Comparison of ENCODE assay signal across 13 cellular contexts in genomic region chr4:182179105-182179504, GRCh38.
DNase-seq lines count a peak whose midpoint lies in the region; ATAC-seq and TF ChIP-seq lines count a peak whose summit lies in the region.
"Had no signal": no experiment of that assay in that cellular context is flagged by ENCODE, and none has a peak within 500 bp of the region (broad histone marks: within the 10 kb centered on the region; RNA-seq: fewer than 3 reads in every experiment).

No MANE protein-coding gene starts in this region.

- in situ Hi-C loops in astrocyte of the spinal cord (cut with HindIII; ENCODE audit: low sequenced_read_pairs) = no loop called here

- H3K27ac Mint-ChIP-seq in activated naive CD4-positive, alpha-beta T cell treated with anti-CD3 and anti-CD28 coated beads, Interleukin-2, amount 10 ng/mL, durations not matched to agents 7 days and 5 days = no peak overlapping the region
- H3K27ac Mint-ChIP-seq: activated T-helper 1 cell treated with anti-CD3 and anti-CD28 coated beads, Interleukin-12 subunit alpha, Interleukin-12 subunit beta, Interleukin-2, Interleukin-4 antibody, amounts not matched to agents 30 ng/mL and 10 ng/mL and 1 ng/mL, durations not matched to agents 14 hours and 24 hours and 36 hours; dendritic cell treated with granulocyte-macrophage colony-stimulating factor and Interleukin-4, amounts not matched to agents 40 ng/mL and 50 ng/mL, for 4 days; progenitor cell of endocrine pancreas had no signal

- TF ChIP-seq CTCF in astrocyte of the spinal cord (IDR thresholded peaks at IDR 0.05; ENCODE audit: low read depth, low read length) = no peak

- no peaks in the 10 kb centered on the region for H3K4me1 Mint-ChIP-seq in activated naive CD4-positive, alpha-beta T cell treated with anti-CD3 and anti-CD28 coated beads, Interleukin-2, amount 10 ng/mL, durations not matched to agents 7 days and 5 days

- H3K36me3 Mint-ChIP-seq in activated naive CD4-positive, alpha-beta T cell treated with anti-CD3 and anti-CD28 coated beads, Interleukin-2, amount 10 ng/mL, durations not matched to agents 7 days and 5 days = no peaks in the 10 kb centered on the region

- CTCF ChIA-PET in activated naive CD4-positive, alpha-beta T cell treated with anti-CD3 and anti-CD28 coated beads, Interleukin-2, amount 10 ng/mL, durations not matched to agents 7 days and 5 days (lab: Charles Lee) = no interaction called here

- DNase-seq in Daoy (ENCODE audit: low read depth) = peak; percentile 69
- DNase-seq in NCI-H1930 (lab: John Stamatoyannopoulos, UW) = peak; percentile 19 to 69
- peak; percentile 72 for DNase-seq in astrocyte of the spinal cord (ENCODE audit: low read depth, low spot score)
- DNase-seq in myocyte (ENCODE audit: low read depth) = peak; percentile 18
- DNase-seq in activated naive CD4-positive, alpha-beta T cell treated with anti-CD3 and anti-CD28 coated beads, Interleukin-2, amount 10 ng/mL, durations not matched to agents 7 days and 5 days = no peak
- DNase-seq: left colon had no signal

- no peak overlapping the region for H3K4me3 Mint-ChIP-seq in activated naive CD4-positive, alpha-beta T cell treated with anti-CD3 and anti-CD28 coated beads, Interleukin-2, amount 10 ng/mL, durations not matched to agents 7 days and 5 days
- H3K4me3 Mint-ChIP-seq: activated T-helper 1 cell treated with anti-CD3 and anti-CD28 coated beads, Interleukin-12 subunit alpha, Interleukin-12 subunit beta, Interleukin-2, Interleukin-4 antibody, amounts not matched to agents 30 ng/mL and 10 ng/mL and 1 ng/mL, durations not matched to agents 14 hours and 24 hours and 36 hours; dendritic cell treated with granulocyte-macrophage colony-stimulating factor and Interleukin-4, amounts not matched to agents 40 ng/mL and 50 ng/mL, for 4 days had no signal

- H3K27me3 Mint-ChIP-seq in activated naive CD4-positive, alpha-beta T cell treated with anti-CD3 and anti-CD28 coated beads, Interleukin-2, amount 10 ng/mL, durations not matched to agents 7 days and 5 days = no peaks in the 10 kb centered on the region
- H3K27me3 Mint-ChIP-seq: dendritic cell treated with granulocyte-macrophage colony-stimulating factor and Interleukin-4, amounts not matched to agents 40 ng/mL and 50 ng/mL, for 4 days; progenitor cell of endocrine pancreas had no signal

- no peak overlapping the region for H3K4me3 ChIP-seq in astrocyte of the spinal cord (ENCODE audit: low read depth, low read length)
- H3K4me3 ChIP-seq: vagina had no signal

- no peak for ATAC-seq in HG03378 (IDR thresholded peaks at IDR 0.05; ENCODE audit: unreplicated experiment)
- no peak for ATAC-seq in GM21529 (IDR thresholded peaks at IDR 0.05; ENCODE audit: unreplicated experiment)
- ATAC-seq in HG02678 (IDR thresholded peaks at IDR 0.05; ENCODE audit: unreplicated experiment) = no peak
- ATAC-seq: left colon had no signal

- no peaks in the 10 kb centered on the region for H3K9me3 Mint-ChIP-seq in activated naive CD4-positive, alpha-beta T cell treated with anti-CD3 and anti-CD28 coated beads, Interleukin-2, amount 10 ng/mL, durations not matched to agents 7 days and 5 days
- H3K9me3 Mint-ChIP-seq: activated T-helper 1 cell treated with anti-CD3 and anti-CD28 coated beads, Interleukin-12 subunit alpha, Interleukin-12 subunit beta, Interleukin-2, Interleukin-4 antibody, amounts not matched to agents 30 ng/mL and 10 ng/mL and 1 ng/mL, durations not matched to agents 14 hours and 24 hours and 36 hours; dendritic cell treated with granulocyte-macrophage colony-stimulating factor and Interleukin-4, amounts not matched to agents 40 ng/mL and 50 ng/mL, for 4 days had no signal
